10 cellular contexts compared by ENCODE assay signal in genomic region chr6:111088668-111089003, GRCh38. TPM values are rescaled to one million over a fixed set of nuclear protein-coding genes. Genes with fewer than 3 reads are reported as not detected.
A peak's percentile ranks its signal among the peaks of the same experiment; 100 is the strongest.
DNase-seq lines count a peak whose midpoint lies in the region; ATAC-seq, FAIRE-seq and TF ChIP-seq lines count a peak whose summit lies in the region.
"Had no signal": no experiment of that assay in that cellular context is flagged by ENCODE, and none has a peak within 500 bp of the region (broad histone marks: within the 10 kb centered on the region; RNA-seq: fewer than 3 reads in every experiment).

No MANE protein-coding gene starts in this region.

- H3K36me3 Mint-ChIP-seq in CD4-positive, CD25-positive, alpha-beta regulatory T cell = no peaks in the 10 kb centered on the region

- no peak overlapping the region for H3K27ac ChIP-seq in CD4-positive, CD25-positive, alpha-beta regulatory T cell (ENCODE audit: insufficient read depth, low read length, poor library complexity, severe bottlenecking)
- no peak overlapping the region for H3K27ac ChIP-seq in duodenal mucosa (ENCODE audit: low read depth, low read length)
- no peak overlapping the region for H3K27ac ChIP-seq in neural cell (ENCODE audit: low read length)

- ATAC-seq in CD4-positive, CD25-positive, alpha-beta regulatory T cell (ENCODE audit: low read depth in 2 of 2) = no peak
- ATAC-seq in GM19328 (IDR thresholded peaks at IDR 0.05; ENCODE audit: unreplicated experiment) = no peak

- H3K4me1 Mint-ChIP-seq in CD4-positive, CD25-positive, alpha-beta regulatory T cell = peaks cover 22 to 57% (median 50%) of the 10 kb centered on the region in 4 donors

- no peaks in the 10 kb centered on the region for H3K9me3 ChIP-seq in CD4-positive, CD25-positive, alpha-beta regulatory T cell (ENCODE audit: control insufficient read depth in 2 of 2, low read length in 2 of 2)
- H3K9me3 ChIP-seq in duodenal mucosa (ENCODE audit: control insufficient read depth in 1 of 2, low read length in 2 of 2) (no peaks in the 10 kb centered on the region), neural cell (ENCODE audit: low read length) (no peaks in the 10 kb centered on the region)

- H3K79me2 ChIP-seq in neural cell (replicated peaks; ENCODE audit: insufficient read depth, low read length) = no peaks in the 10 kb centered on the region

- peak overlapping the region; percentile 15 to 63 for H3K9ac ChIP-seq in duodenal mucosa (ENCODE audit: low read depth in 1 of 2, low read length in 2 of 2)
- peak overlapping the region; percentile 7 for H3K9ac ChIP-seq in neural cell (ENCODE audit: low read length)

- peaks cover 12% of the 10 kb centered on the region for H3K27me3 Mint-ChIP-seq in CD4-positive, CD25-positive, alpha-beta regulatory T cell

- TF ChIP-seq EP300 in neural cell (conservative IDR thresholded peaks at IDR 0.05; ENCODE audit: poor library complexity, severe bottlenecking) = no peak

- no peaks in the 10 kb centered on the region for H4K20me1 ChIP-seq in neural cell (ENCODE audit: insufficient read depth)

- H3K36me3 ChIP-seq in CD4-positive, CD25-positive, alpha-beta regulatory T cell (ENCODE audit: control insufficient read depth, insufficient read depth, low read length) = no peaks in the 10 kb centered on the region
- H3K36me3 ChIP-seq in duodenal mucosa (ENCODE audit: control insufficient read depth in 1 of 2, insufficient read depth in 2 of 2, low read length in 2 of 2) = no peaks in the 10 kb centered on the region
- H3K36me3 ChIP-seq in neural cell (ENCODE audit: insufficient read depth, low read length) = no peaks in the 10 kb centered on the region

- H3K9me2 ChIP-seq in neural cell (ENCODE audit: insufficient read depth, low read length) = no peaks in the 10 kb centered on the region

- TF ChIP-seq CTCF in LNCaP clone FGC (IDR thresholded peaks at IDR 0.05; ENCODE audit: control insufficient read depth, extremely low read depth, insufficient read depth) = no peak
- TF ChIP-seq CTCF in neural cell (IDR thresholded peaks at IDR 0.05; ENCODE audit: poor library complexity, severe bottlenecking) = no peak

- H3K4me1 ChIP-seq in CD4-positive, CD25-positive, alpha-beta regulatory T cell (ENCODE audit: control insufficient read depth, insufficient read depth, low read length, poor library complexity, severe bottlenecking) = peaks cover 30% of the 10 kb centered on the region
- H3K4me1 ChIP-seq in duodenal mucosa (ENCODE audit: control insufficient read depth in 1 of 2, insufficient read depth in 2 of 2, low read length in 2 of 2) = peaks cover 5 to 7% of the 10 kb centered on the region in 2 donors

- no peak for FAIRE-seq in H54 (lab: Jason Lieb, UNC)
- FAIRE-seq: G401.6 had no signal

- H3K4me2 ChIP-seq in neural cell (ENCODE audit: low read length) = peak overlapping the region; percentile 42

- peak overlapping the region in 2 of 3 donors; percentile 94 to 96 for H3K27ac Mint-ChIP-seq in CD4-positive, CD25-positive, alpha-beta regulatory T cell

- TF ChIP-seq POLR2A in H54 (IDR thresholded peaks at IDR 0.05; ENCODE audit: low read depth, low read length) = no peak

- H3K4me3 ChIP-seq in CD4-positive, CD25-positive, alpha-beta regulatory T cell (ENCODE audit: low read depth, low read length) = peak overlapping the region; percentile 90
- H3K4me3 ChIP-seq in LNCaP clone FGC (ENCODE audit: low read depth, low read length) (peak overlapping the region; percentile 61), duodenal mucosa (ENCODE audit: low read depth in 1 of 2, low read length in 2 of 2) (peak overlapping the region; percentile 81 to 84), neural cell (ENCODE audit: low read length) (peak overlapping the region; percentile 90)

- H2AFZ ChIP-seq in neural cell (ENCODE audit: low read depth, low read length) = no peak overlapping the region

- H3F3A ChIP-seq in neural cell (ENCODE audit: insufficient read depth, low read length, poor library complexity, severe bottlenecking) = no peaks in the 10 kb centered on the region

- no peak for TF ChIP-seq RAD21 in neural cell (conservative IDR thresholded peaks at IDR 0.05)

- H3K9me3 Mint-ChIP-seq in CD4-positive, CD25-positive, alpha-beta regulatory T cell = no peaks in the 10 kb centered on the region

- no peak for DNase-seq in CD4-positive, CD25-positive, alpha-beta regulatory T cell
- DNase-seq in LNCaP clone FGC (ENCODE audit: low read depth) (no peak), SHP77 treated with DMSO at 0.1 percent for 48 hours (lab: John Stamatoyannopoulos, UW) (no peak), NOMO-1 (lab: John Stamatoyannopoulos, UW; ENCODE audit: unreplicated experiment in 2 of 2) (no peak), H54 (ENCODE audit: insufficient read length, low spot score) (no peak)
- DNase-seq: NCI-H2107 had no signal

- H3K27me3 ChIP-seq in CD4-positive, CD25-positive, alpha-beta regulatory T cell (ENCODE audit: control insufficient read depth, insufficient read depth, low read length) = no peaks in the 10 kb centered on the region
- H3K27me3 ChIP-seq in duodenal mucosa (ENCODE audit: control insufficient read depth in 1 of 2, insufficient read depth in 2 of 2, low read length in 2 of 2) (peaks cover 2 to 9% of the 10 kb centered on the region in 2 donors), neural cell (ENCODE audit: insufficient read depth, low read depth, low read length) (peaks cover 19% of the 10 kb centered on the region)

- peak overlapping the region; percentile 94 to 97 (median 96) for H3K4me3 Mint-ChIP-seq in CD4-positive, CD25-positive, alpha-beta regulatory T cell

TF ChIP-seq in neural cell, 6 proteins besides CTCF, POLR2A, EP300 and RAD21:
- TF ChIP-seq, protein P1, sequence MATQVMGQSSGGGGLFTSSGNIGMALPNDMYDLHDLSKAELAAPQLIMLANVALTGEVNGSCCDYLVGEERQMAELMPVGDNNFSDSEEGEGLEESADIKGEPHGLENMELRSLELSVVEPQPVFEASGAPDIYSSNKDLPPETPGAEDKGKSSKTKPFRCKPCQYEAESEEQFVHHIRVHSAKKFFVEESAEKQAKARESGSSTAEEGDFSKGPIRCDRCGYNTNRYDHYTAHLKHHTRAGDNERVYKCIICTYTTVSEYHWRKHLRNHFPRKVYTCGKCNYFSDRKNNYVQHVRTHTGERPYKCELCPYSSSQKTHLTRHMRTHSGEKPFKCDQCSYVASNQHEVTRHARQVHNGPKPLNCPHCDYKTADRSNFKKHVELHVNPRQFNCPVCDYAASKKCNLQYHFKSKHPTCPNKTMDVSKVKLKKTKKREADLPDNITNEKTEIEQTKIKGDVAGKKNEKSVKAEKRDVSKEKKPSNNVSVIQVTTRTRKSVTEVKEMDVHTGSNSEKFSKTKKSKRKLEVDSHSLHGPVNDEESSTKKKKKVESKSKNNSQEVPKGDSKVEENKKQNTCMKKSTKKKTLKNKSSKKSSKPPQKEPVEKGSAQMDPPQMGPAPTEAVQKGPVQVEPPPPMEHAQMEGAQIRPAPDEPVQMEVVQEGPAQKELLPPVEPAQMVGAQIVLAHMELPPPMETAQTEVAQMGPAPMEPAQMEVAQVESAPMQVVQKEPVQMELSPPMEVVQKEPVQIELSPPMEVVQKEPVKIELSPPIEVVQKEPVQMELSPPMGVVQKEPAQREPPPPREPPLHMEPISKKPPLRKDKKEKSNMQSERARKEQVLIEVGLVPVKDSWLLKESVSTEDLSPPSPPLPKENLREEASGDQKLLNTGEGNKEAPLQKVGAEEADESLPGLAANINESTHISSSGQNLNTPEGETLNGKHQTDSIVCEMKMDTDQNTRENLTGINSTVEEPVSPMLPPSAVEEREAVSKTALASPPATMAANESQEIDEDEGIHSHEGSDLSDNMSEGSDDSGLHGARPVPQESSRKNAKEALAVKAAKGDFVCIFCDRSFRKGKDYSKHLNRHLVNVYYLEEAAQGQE (IDR thresholded peaks at IDR 0.05; ENCODE audit: borderline replicate concordance) = no peak
- TF ChIP-seq POLR2AphosphoS5 (IDR thresholded peaks at IDR 0.05) = no peak
- TF ChIP-seq SMC3 (conservative IDR thresholded peaks at IDR 0.05; ENCODE audit: poor library complexity) = no peak
- TF ChIP-seq TAF1 (IDR thresholded peaks at IDR 0.05; ENCODE audit: low read depth) = no peak
- TF ChIP-seq EZH2 (IDR thresholded peaks at IDR 0.05; ENCODE audit: borderline replicate concordance, insufficient read depth, low read length, poor library complexity, severe bottlenecking) = no peak
- no peak for TF ChIP-seq MXI1 (conservative IDR thresholded peaks at IDR 0.05; ENCODE audit: poor library complexity, severe bottlenecking)

RNA-seq across cellular contexts. Expression of gene SLC16A10, which starts 1.3 kb away (rescaled TPM):
- total RNA-seq in CD4-positive, CD25-positive, alpha-beta regulatory T cell = 24.4 TPM
- 10 to 100 TPM; 31.3 to 39.3 (median 32.6) TPM for polyA plus RNA-seq in CD4-positive, CD25-positive, alpha-beta regulatory T cell
- polyA plus RNA-seq in neural cell = 1.5 and 3.7 TPM in 2 replicates
- 18.0 and 22.0 TPM in 2 replicates for polyA minus RNA-seq in neural cell
